Comparison of ENCODE assay signal across 20 cellular contexts in genomic region chr6:121498481-121499276, GRCh38.
DNase-seq lines count a peak whose midpoint lies in the region; ATAC-seq and TF ChIP-seq lines count a peak whose summit lies in the region.
"Had no signal": no experiment of that assay in that cellular context is flagged by ENCODE, and none has a peak within 500 bp of the region (broad histone marks: within the 10 kb centered on the region; RNA-seq: fewer than 3 reads in every experiment).

No MANE protein-coding gene starts in this region.

- TF ChIP-seq POLR2A in esophagus squamous epithelium (IDR thresholded peaks at IDR 0.05): no peak

- ATAC-seq in HG03095 (IDR thresholded peaks at IDR 0.05; ENCODE audit: unreplicated experiment) (no peak), GM21529 (IDR thresholded peaks at IDR 0.05; ENCODE audit: unreplicated experiment) (no peak), HG02970 (IDR thresholded peaks at IDR 0.05; ENCODE audit: low FRiP score, unreplicated experiment) (no peak)
- ATAC-seq: activated CD8-positive, alpha-beta T cell treated with anti-CD3 and anti-CD28 coated beads for 36 hours; left cardiac atrium; stimulated activated naive CD8-positive, alpha-beta T cell treated with anti-CD3 and anti-CD28 coated beads, Interleukin-15, amount 100 ng/mL, for 72 hours had no signal

- DNase-seq in Caki2 (ENCODE audit: low read depth): peak; percentile 82
- no peak for DNase-seq in ascending aorta (ENCODE audit: low spot score in 2 of 2)
- no peak for DNase-seq in esophagus squamous epithelium (lab: John Stamatoyannopoulos, UW)
- peak; percentile 96 for DNase-seq in renal cortical epithelial cell (ENCODE audit: low read depth)
- no peak for DNase-seq in COLO829 (ENCODE audit: low spot score)
- DNase-seq: activated CD8-positive, alpha-beta T cell treated with anti-CD3 and anti-CD28 coated beads for 36 hours; activated gamma-delta T cell treated with Interleukin-2 at 50 U/mL for 16 hours; caudate nucleus; dorsolateral prefrontal cortex; glutamatergic neuron; left cardiac atrium; NCI-H1436; NCI-H2171 treated with DMSO at 0.1 percent for 48 hours; NCI-H526 treated with DMSO at 0.1 percent for 48 hours; retina; stimulated activated naive CD8-positive, alpha-beta T cell treated with anti-CD3 and anti-CD28 coated beads, Interleukin-15, amount 100 ng/mL, for 72 hours had no signal

- H3K9me3 ChIP-seq in ascending aorta (peaks cover 0 to 12% of the 10 kb centered on the region in 2 donors), esophagus squamous epithelium (no peaks in the 10 kb centered on the region)

- TF ChIP-seq CTCF in ascending aorta (IDR thresholded peaks at IDR 0.05): no peak
- no peak for TF ChIP-seq CTCF in esophagus squamous epithelium (IDR thresholded peaks at IDR 0.05)

- WGBS in esophagus squamous epithelium, 2 donors: 39 to 42% methylated on average over 10 to 12 of the region's 12 CpGs

- in situ Hi-C loops in Caki2 (cut with HindIII; ENCODE audit: low pct_unique_long_range_greater_than_20kb, low sequenced_read_pairs): no loop called here

- H3K27me3 ChIP-seq in ascending aorta (no peaks in the 10 kb centered on the region), esophagus squamous epithelium (no peaks in the 10 kb centered on the region)

- H3K4me1 ChIP-seq in ascending aorta: peaks cover 0 to 4% of the 10 kb centered on the region in 2 donors
- H3K4me1 ChIP-seq in esophagus squamous epithelium: peaks cover 0 to 34% (median 13%) of the 10 kb centered on the region in 3 donors

- H3K4me3 ChIP-seq in ascending aorta: no peak overlapping the region
- peak overlapping the region in 1 of 4 donors; percentile 1 for H3K4me3 ChIP-seq in esophagus squamous epithelium
- H3K4me3 ChIP-seq: dorsolateral prefrontal cortex had no signal

- peak overlapping the region; percentile 63 to 88 for H3K27ac ChIP-seq in ascending aorta
- peak overlapping the region; percentile 66 to 83 (median 74) for H3K27ac ChIP-seq in esophagus squamous epithelium
- H3K27ac ChIP-seq: dorsolateral prefrontal cortex, epithelial cell of prostate had no signal

- intact Hi-C loops in ascending aorta (cut with DNase I): no loop called here
- intact Hi-C loops in esophagus squamous epithelium (cut with DNase I): no loop called here

- H3K36me3 ChIP-seq in ascending aorta (no peaks in the 10 kb centered on the region), esophagus squamous epithelium (no peaks in the 10 kb centered on the region)

Comparison
In these comparisons a context has a peak if more than half of its experiments do, and no peak if none do; other contexts are left out.
1. DNase-seq: peak in Caki2 (single experiment) and renal cortical epithelial cell (single experiment); none in ascending aorta (0 of 2), esophagus squamous epithelium (single experiment) and COLO829 (single experiment).